ENCODE assay signal across 1 cellular context in the genomic region with DNA sequence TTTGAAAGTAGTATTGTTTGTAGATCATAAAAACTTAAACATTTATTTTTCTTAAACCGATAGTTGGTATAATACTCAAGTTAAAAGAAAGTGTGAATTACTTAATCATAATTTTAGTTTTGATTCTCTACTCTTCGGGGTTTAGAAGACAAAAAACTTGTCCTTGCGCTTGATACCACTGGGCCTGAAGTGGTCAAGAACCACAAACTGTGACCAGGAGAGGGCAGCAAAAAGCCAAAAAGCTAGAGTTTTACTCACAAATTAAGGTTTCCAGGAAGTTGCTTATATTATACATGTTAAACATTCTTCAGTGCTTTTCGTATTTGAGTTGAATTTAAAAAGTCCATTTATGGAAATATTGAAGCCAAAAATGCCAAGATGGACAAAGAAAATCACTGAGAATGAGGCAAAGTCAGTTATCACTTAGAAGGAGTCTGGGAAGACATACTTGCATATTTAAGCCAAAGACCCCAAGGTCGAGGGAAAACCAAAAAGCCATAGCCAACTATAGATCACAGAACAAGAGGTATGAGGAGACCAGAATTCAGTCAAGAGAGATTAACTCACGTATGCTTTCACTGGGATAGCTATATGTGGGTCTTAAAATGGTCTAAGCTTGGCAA.
A peak's percentile ranks its signal among the peaks of the same experiment; 100 is the strongest.
TF ChIP-seq lines count a peak whose summit lies in the region.

No MANE protein-coding gene starts in this region.

TF ChIP-seq in IMR-90, 13 proteins besides CTCF, POLR2A, EP300 and RAD21 (continued from another document):
- TF ChIP-seq SMC3 (IDR thresholded peaks at IDR 0.05; ENCODE audit: low read depth, low read length) (peak; percentile 29; the same call in 1 of the 2 replicates), MAFK (IDR thresholded peaks at IDR 0.05; ENCODE audit: low read depth, low read length) (no peak), CEBPB (IDR thresholded peaks at IDR 0.05; ENCODE audit: low read depth, low read length) (no peak), RCOR1 (IDR thresholded peaks at IDR 0.05; ENCODE audit: insufficient replicate concordance, low read length) (no peak), RFX5 (IDR thresholded peaks at IDR 0.05; ENCODE audit: low read depth, low read length) (no peak)
